Comparison of ENCODE assay signal across 18 cellular contexts in the genomic region with DNA sequence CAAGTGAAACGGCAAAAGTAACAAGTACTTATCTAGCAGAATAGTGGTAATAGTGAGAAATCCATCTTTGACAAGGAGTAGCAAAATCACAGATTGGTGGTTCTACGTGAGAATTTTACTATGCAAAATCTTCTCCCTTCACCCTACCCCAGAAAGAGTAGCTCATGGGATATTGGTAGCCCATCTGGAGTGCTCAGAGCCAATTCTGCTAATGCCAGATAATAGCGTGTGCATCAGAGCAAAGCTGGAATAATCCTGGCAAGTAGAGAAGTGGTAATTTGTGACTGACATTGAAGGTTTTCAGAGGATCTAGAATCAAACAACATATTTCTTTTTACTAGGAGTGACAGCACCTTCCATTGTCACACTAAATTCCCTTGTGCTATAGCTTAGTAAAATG.
"Had no signal": no experiment of that assay in that cellular context is flagged by ENCODE, and none has a peak within 500 bp of the region (broad histone marks: within the 10 kb centered on the region; RNA-seq: fewer than 3 reads in every experiment).

No MANE protein-coding gene starts in this region.

- H3K4me3 ChIP-seq: ovary, skin epidermis, testis, transverse colon had no signal

- H3K36me3 ChIP-seq: heart right ventricle, ovary, transverse colon had no signal

- H3K27ac ChIP-seq: heart right ventricle, ovary, skin epidermis, testis, transverse colon had no signal

- H3K4me1 ChIP-seq: heart right ventricle, testis, transverse colon had no signal

- H3K27me3 ChIP-seq: heart right ventricle, ovary, testis, transverse colon had no signal

- ATAC-seq: activated CD8-positive, alpha-beta T cell treated with anti-CD3 and anti-CD28 coated beads for 36 hours; activated naive CD8-positive, alpha-beta T cell treated with anti-CD3 and anti-CD28 coated beads, Interleukin-2, amount 50 U/mL, for 24 hours; activated T-cell treated with anti-CD3 and anti-CD28 coated beads, Interleukin-2, amount 50 U/mL, for 4 hours; heart right ventricle; sciatic nerve; stimulated activated naive CD8-positive, alpha-beta T cell treated with anti-CD3 and anti-CD28 coated beads, Interleukin-15, Interleukin-2, amounts not matched to agents 100 U/mL and 50 U/mL, for 24 hours; WTC11 had no signal

- DNase-seq: activated CD4-positive, alpha-beta T cell treated with anti-CD3 and anti-CD28 coated beads, Interleukin-2, amount 50 U/mL, for 1 hour; activated CD8-positive, alpha-beta T cell treated with anti-CD3 and anti-CD28 coated beads for 36 hours; activated naive CD8-positive, alpha-beta T cell treated with anti-CD3 and anti-CD28 coated beads, Interleukin-2, amount 50 U/mL, for 24 hours; activated T-cell treated with anti-CD3 and anti-CD28 coated beads, Interleukin-2, amount 50 U/mL, for 4 hours; amygdala; caudate nucleus; heart right ventricle; naive B cell; nephron progenitor cell; ovary; stimulated activated CD4-positive, alpha-beta T cell treated with anti-CD3 and anti-CD28 coated beads, Interleukin-12 subunit alpha, Interleukin-12 subunit beta, amount 100 ng/mL, for 4 hours; stimulated activated CD4-positive, alpha-beta T cell treated with anti-CD3 and anti-CD28 coated beads, Interleukin-4, amount 100 ng/mL, for 1 hour; stimulated activated naive CD8-positive, alpha-beta T cell treated with anti-CD3 and anti-CD28 coated beads, Interleukin-15, Interleukin-2, amounts not matched to agents 100 U/mL and 50 U/mL, for 24 hours; testis; transverse colon had no signal

- H3K9me3 ChIP-seq: testis, transverse colon had no signal
